20 cellular contexts compared by ENCODE assay signal in genomic region chr13:39976481-39976880, GRCh38.
"Had no signal": no experiment of that assay in that cellular context is flagged by ENCODE, and none has a peak within 500 bp of the region (broad histone marks: within the 10 kb centered on the region; RNA-seq: fewer than 3 reads in every experiment).

No MANE protein-coding gene starts in this region.

- H3K4me2 ChIP-seq: hepatocyte had no signal

- H3K4me3 ChIP-seq: coronary artery, hepatocyte, right lobe of liver, skin epidermis, thoracic aorta, upper lobe of left lung had no signal

- H3K9me3 ChIP-seq: right lobe of liver, thoracic aorta, upper lobe of left lung had no signal

- H3K36me3 ChIP-seq: right lobe of liver, thoracic aorta, upper lobe of left lung had no signal

- H3K27ac ChIP-seq: coronary artery, hepatocyte, parathyroid adenoma, right lobe of liver, thoracic aorta, upper lobe of left lung had no signal

- H3K9ac ChIP-seq: parathyroid adenoma had no signal

- H3K27me3 ChIP-seq: hepatocyte, right lobe of liver, upper lobe of left lung had no signal

- H3K4me1 ChIP-seq: parathyroid adenoma, right lobe of liver, upper lobe of left lung had no signal

- H2AFZ ChIP-seq: hepatocyte, parathyroid adenoma had no signal

- H3K79me2 ChIP-seq: hepatocyte, parathyroid adenoma had no signal

- ATAC-seq: activated CD4-positive, alpha-beta T cell treated with anti-CD3 and anti-CD28 coated beads for 36 hours; activated T-cell treated with anti-CD3 and anti-CD28 coated beads, Interleukin-2, amount 50 U/mL, for 4 hours; right lobe of liver had no signal

- DNase-seq: activated B cell treated with CpG ODN at 0.5 μM for 24 hours; activated CD4-positive, alpha-beta T cell treated with anti-CD3 and anti-CD28 coated beads for 36 hours; activated CD4-positive, alpha-beta T cell treated with anti-CD3 and anti-CD28 coated beads, Interleukin-2, amount 50 U/mL, for 48 hours; activated CD8-positive, alpha-beta memory T cell treated with anti-CD3 and anti-CD28 coated beads, Interleukin-2, amount 50 U/mL, for 48 hours; activated naive CD4-positive, alpha-beta T cell; activated naive CD8-positive, alpha-beta T cell treated with anti-CD3 and anti-CD28 coated beads for 36 hours; activated T-cell treated with anti-CD3 and anti-CD28 coated beads, Interleukin-2, amount 50 U/mL, for 4 hours; cerebellar nuclear complex; foreskin fibroblast; nephron progenitor cell; right lobe of liver; stimulated activated CD4-positive, alpha-beta T cell treated with anti-CD3 and anti-CD28 coated beads, Interleukin-15, amount 100 ng/mL, for 24 hours; stimulated activated naive CD4-positive, alpha-beta T cell treated with Interleukin-2 at 50 U/mL for 16 hours; T-helper 1 cell; upper lobe of left lung had no signal
